ENCODE assay signal across 11 cellular contexts in the genomic region with DNA sequence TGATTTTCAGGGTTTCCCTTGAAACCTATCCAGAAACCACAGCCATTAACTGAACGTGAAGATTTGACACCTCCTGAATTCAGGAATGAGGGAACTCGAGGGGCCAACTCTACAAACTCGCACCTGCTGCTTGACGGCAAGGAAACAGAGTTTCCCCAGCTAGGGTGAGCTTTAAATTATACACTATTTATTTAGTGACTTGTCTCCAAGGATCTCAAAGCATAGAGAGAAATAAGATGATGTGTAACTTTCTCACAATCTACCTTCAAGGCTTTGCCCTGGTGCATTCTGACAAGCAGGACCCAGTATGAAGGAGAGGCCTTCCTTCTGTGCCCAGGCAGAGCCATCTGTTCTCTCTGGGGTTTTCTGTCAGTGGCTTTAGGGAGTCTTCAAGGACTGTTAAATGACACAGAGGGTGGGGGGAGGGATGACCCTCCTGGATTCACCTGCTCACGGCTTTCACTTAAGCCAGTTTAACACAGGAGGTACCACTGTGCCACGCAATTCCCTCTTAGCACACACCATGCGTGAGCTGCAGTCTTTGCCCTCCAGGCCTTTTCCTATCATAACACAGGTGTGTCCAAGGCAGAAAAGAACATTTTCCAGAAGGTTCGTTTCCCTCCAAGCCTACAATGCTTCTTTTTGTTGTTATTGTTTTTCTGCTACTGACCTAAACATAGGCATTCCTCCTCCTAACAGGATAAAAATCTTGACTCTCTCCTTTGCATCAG. TPM values are rescaled to one million over a fixed set of nuclear protein-coding genes. Genes with fewer than 3 reads are reported as not detected.
DNase-seq lines count a peak whose midpoint lies in the region; ATAC-seq and TF ChIP-seq lines count a peak whose summit lies in the region.
"Had no signal": no experiment of that assay in that cellular context is flagged by ENCODE, and none has a peak within 500 bp of the region (broad histone marks: within the 10 kb centered on the region; RNA-seq: fewer than 3 reads in every experiment).

No MANE protein-coding gene starts in this region.

- DNase-seq in heart right ventricle, result no peak
- no peak for DNase-seq in cardiac septum (ENCODE audit: low spot score)
- no peak for DNase-seq in breast epithelium (ENCODE audit: low spot score in 2 of 2)
- no peak for DNase-seq in uterus
- DNase-seq: activated CD4-positive, alpha-beta memory T cell treated with anti-CD3 and anti-CD28 coated beads, Interleukin-2, amount 10 ng/mL, durations not matched to agents 7 days and 5 days; effector CD8-positive, alpha-beta T cell; occipital lobe had no signal

- no peaks in the 10 kb centered on the region for H3K36me3 ChIP-seq in heart right ventricle
- no peaks in the 10 kb centered on the region for H3K36me3 ChIP-seq in breast epithelium
- peaks cover 0 to 6% of the 10 kb centered on the region in 2 donors for H3K36me3 ChIP-seq in muscle layer of duodenum (ENCODE audit: control insufficient read depth in 1 of 2, insufficient read depth in 2 of 2, low read length in 2 of 2)
- no peaks in the 10 kb centered on the region for H3K36me3 ChIP-seq in uterus

- H3K27me3 ChIP-seq in heart right ventricle (peaks cover 0 to 15% (median 0%) of the 10 kb centered on the region in 7 donors), breast epithelium (no peaks in the 10 kb centered on the region), muscle layer of duodenum (ENCODE audit: low read depth, low read length) (no peaks in the 10 kb centered on the region), uterus (no peaks in the 10 kb centered on the region)

- H3K4me1 ChIP-seq in heart right ventricle, result peaks cover 22 to 91% (median 67%) of the 10 kb centered on the region in 9 donors
- peaks cover 0 to 6% of the 10 kb centered on the region in 2 donors for H3K4me1 ChIP-seq in breast epithelium
- peaks cover 3 to 30% of the 10 kb centered on the region in 2 donors for H3K4me1 ChIP-seq in muscle layer of duodenum (ENCODE audit: control insufficient read depth in 1 of 2, insufficient read depth in 2 of 2, low read length in 2 of 2)
- H3K4me1 ChIP-seq in uterus, result peaks cover 6 to 20% of the 10 kb centered on the region in 2 donors

- no peak for TF ChIP-seq CTCF in heart right ventricle (IDR thresholded peaks at IDR 0.05)
- no peak for TF ChIP-seq CTCF in breast epithelium (IDR thresholded peaks at IDR 0.05)
- TF ChIP-seq CTCF in uterus (IDR thresholded peaks at IDR 0.05), result no peak

- H3K9me3 ChIP-seq in heart right ventricle (no peaks in the 10 kb centered on the region), breast epithelium (no peaks in the 10 kb centered on the region), muscle layer of duodenum (ENCODE audit: control insufficient read depth in 1 of 2, low read length in 2 of 2) (no peaks in the 10 kb centered on the region), uterus (no peaks in the 10 kb centered on the region)

- 78 to 87% methylated on average over 8 of the region's 8 CpGs for WGBS in heart right ventricle, 2 donors

- peak overlapping the region in 8 of 10 donors; percentile 67 to 94 (median 82) for H3K4me3 ChIP-seq in heart right ventricle
- H3K4me3 ChIP-seq in breast epithelium, result peak overlapping the region; percentile 65 to 90 (median 86)
- peak overlapping the region; percentile 58 to 81 for H3K4me3 ChIP-seq in muscle layer of duodenum (ENCODE audit: low read depth in 1 of 2, low read length in 2 of 2)
- H3K4me3 ChIP-seq in uterus, result peak overlapping the region; percentile 76 to 92

- ATAC-seq in heart right ventricle (no peak), HG02884 (IDR thresholded peaks at IDR 0.05; ENCODE audit: unreplicated experiment) (no peak), GM18861 (IDR thresholded peaks at IDR 0.05; ENCODE audit: unreplicated experiment) (no peak), GM21367 (IDR thresholded peaks at IDR 0.05; ENCODE audit: unreplicated experiment) (no peak)

- H3K27ac ChIP-seq in heart right ventricle (peak overlapping the region in 8 of 10 donors; percentile 77 to 96 (median 93)), breast epithelium (peak overlapping the region; percentile 85 to 94), muscle layer of duodenum (ENCODE audit: low read length) (peak overlapping the region; percentile 27), uterus (peak overlapping the region; percentile 99)

- intact Hi-C loops in heart right ventricle (cut with DNase I) (loop anchor here in 8 of 10 donors (5.0 to 10.0 kb wide), 7 partner anchors 59 to 544 kb away; no protein-coding TSS in a partner anchor), cardiac septum (cut with DNase I) (loop anchor here (5.0 kb wide), 1 partner anchor 214 kb away; no protein-coding TSS in a partner anchor), breast epithelium (cut with DNase I; ENCODE audit: low total_unique reads) (no loop called here), uterus (cut with DNase I; ENCODE audit: low total_unique reads) (no loop called here)

- TF ChIP-seq POLR2A in breast epithelium (IDR thresholded peaks at IDR 0.05) (no peak), uterus (IDR thresholded peaks at IDR 0.05) (no peak)

RNA-seq across cellular contexts. Expression of gene ZFHX3, which starts 1.3 kb away (rescaled TPM):
- total RNA-seq in heart right ventricle, result 10 to 100 TPM in 6 of 10 donors, 1 to 10 TPM in 4; 7.9 to 15.2 (median 11.7) TPM
- 1 to 10 TPM; 1.6 to 4.0 TPM for polyA plus RNA-seq in heart right ventricle
- 15.7 TPM for total RNA-seq in cardiac septum
- 10 to 100 TPM; 10.8 to 36.0 (median 11.8) TPM for total RNA-seq in breast epithelium
- 10 to 100 TPM in 3 of 4 donors, 1 to 10 TPM in 1; 9.1 to 34.0 (median 12.0) TPM for total RNA-seq in uterus

Comparison
In these comparisons a context has a peak if more than half of its experiments do, and no peak if none do; other contexts are left out.
1. H3K27ac ChIP-seq: peak in every context shown above with its lines; median percentile 99 in uterus; 93 in heart right ventricle; 90 in breast epithelium; 27 in muscle layer of duodenum.
2. intact Hi-C loops: an anchor here in heart right ventricle (5.0 to 10.0 kb wide) and cardiac septum (5.0 kb wide); none called in breast epithelium and uterus.